In the genomic region with DNA sequence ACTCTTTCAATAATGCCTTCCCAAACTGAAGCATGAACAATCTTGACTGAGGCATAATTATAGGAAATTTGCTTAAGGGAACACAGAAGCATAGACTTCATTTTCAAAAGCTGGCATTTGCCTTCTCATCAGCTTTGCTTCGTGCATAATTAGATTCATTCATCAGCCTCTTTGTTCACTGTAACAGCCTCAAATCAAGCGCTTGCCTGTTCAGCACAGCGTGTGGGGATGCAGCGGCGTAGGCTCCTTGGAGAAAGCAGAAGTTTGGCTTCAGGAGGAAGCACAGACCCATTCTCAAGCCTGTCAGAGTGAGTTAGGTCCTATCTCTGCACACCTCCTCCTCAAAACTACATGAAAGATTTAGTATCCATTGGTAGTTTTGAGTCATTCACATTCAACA, we compare ENCODE assay signal across 23 cellular contexts.
DNase-seq lines count a peak whose midpoint lies in the region; ATAC-seq and TF ChIP-seq lines count a peak whose summit lies in the region.
"Had no signal": no experiment of that assay in that cellular context is flagged by ENCODE, and none has a peak within 500 bp of the region (broad histone marks: within the 10 kb centered on the region; RNA-seq: fewer than 3 reads in every experiment).

No MANE protein-coding gene starts in this region.

- DNase-seq in NCI-H446 (lab: John Stamatoyannopoulos, UW) (peak; percentile 13 to 40), cerebellar cortex (ENCODE audit: low spot score) (peak; percentile 49), neural progenitor cell (ENCODE audit: low spot score) (peak; percentile 64), transverse colon (no peak), NCI-H1417 treated with DMSO at 0.1 percent for 48 hours (lab: John Stamatoyannopoulos, UW) (no peak), SHP77 (lab: John Stamatoyannopoulos, UW) (no peak)
- DNase-seq: activated CD4-positive, alpha-beta T cell treated with anti-CD3 and anti-CD28 coated beads, Interleukin-2, amount 50 U/mL, for 48 hours; activated naive CD4-positive, alpha-beta T cell treated with Interleukin-2 at 50 U/mL for 16 hours; activated T-cell treated with anti-CD3 and anti-CD28 coated beads, Interleukin-2, amount 50 U/mL, for 1 hour; DMS153; heart right ventricle; lower lobe of right lung; naive B cell; NCI-H2029; NCI-H510A; small intestine; stimulated activated CD4-positive, alpha-beta T cell treated with anti-CD3 and anti-CD28 coated beads, Interleukin-2, amount 100 ng/mL, for 48 hours; stimulated activated naive CD8-positive, alpha-beta T cell treated with anti-CD3 and anti-CD28 coated beads, Interleukin-15, amount 100 ng/mL, for 72 hours had no signal

- TF ChIP-seq CTCF in C4-2B (conservative IDR thresholded peaks at IDR 0.05) (no peak), neural progenitor cell (IDR thresholded peaks at IDR 0.05) (no peak), transverse colon (IDR thresholded peaks at IDR 0.05) (no peak)

- H3K4me1 ChIP-seq in neural progenitor cell (peaks cover 23% of the 10 kb centered on the region), transverse colon (no peaks in the 10 kb centered on the region)
- H3K4me1 ChIP-seq: ascending aorta had no signal

- H3K4me3 ChIP-seq in neural progenitor cell (no peak overlapping the region), transverse colon (no peak overlapping the region)
- H3K4me3 ChIP-seq: ascending aorta, heart right ventricle, lower lobe of right lung had no signal

- H3K27ac ChIP-seq in C4-2B: peak overlapping the region; percentile 41; the same call in 1 of the 2 replicates
- no peak overlapping the region for H3K27ac ChIP-seq in neural progenitor cell
- no peak overlapping the region for H3K27ac ChIP-seq in transverse colon
- H3K27ac ChIP-seq: ascending aorta, heart right ventricle, HL-60, lower lobe of right lung had no signal

- TF ChIP-seq EP300 in transverse colon (IDR thresholded peaks at IDR 0.05; ENCODE audit: low read depth): no peak

- H4K20me1 ChIP-seq in neural progenitor cell (ENCODE audit: low read depth): no peaks in the 10 kb centered on the region

- H3K27ac Mint-ChIP-seq in neural progenitor cell: peak overlapping the region; percentile 7
- H3K27ac Mint-ChIP-seq: naive B cell; progenitor cell of endocrine pancreas; stimulated activated naive CD8-positive, alpha-beta T cell treated with anti-CD3 and anti-CD28 coated beads, Interleukin-15, amount 100 ng/mL, for 72 hours had no signal

- ATAC-seq in HG02763 (IDR thresholded peaks at IDR 0.05; ENCODE audit: unreplicated experiment): no peak
- ATAC-seq: heart right ventricle; lower lobe of right lung; stimulated activated naive CD8-positive, alpha-beta T cell treated with anti-CD3 and anti-CD28 coated beads, Interleukin-15, amount 100 ng/mL, for 72 hours had no signal

- H3K27me3 ChIP-seq in neural progenitor cell: no peaks in the 10 kb centered on the region
- no peaks in the 10 kb centered on the region for H3K27me3 ChIP-seq in transverse colon
- H3K27me3 ChIP-seq: ascending aorta, heart right ventricle had no signal

- no peaks in the 10 kb centered on the region for H3K9me3 Mint-ChIP-seq in neural progenitor cell
- H3K9me3 Mint-ChIP-seq: stimulated activated naive CD8-positive, alpha-beta T cell treated with anti-CD3 and anti-CD28 coated beads, Interleukin-15, amount 100 ng/mL, for 72 hours had no signal

- intact Hi-C loops in transverse colon (cut with DNase I; ENCODE audit: low total_unique reads): no loop called here

- no peaks in the 10 kb centered on the region for H3K79me2 ChIP-seq in neural progenitor cell (ENCODE audit: low read depth)

- H3K4me2 ChIP-seq in neural progenitor cell: peak overlapping the region; percentile 60

- no peaks in the 10 kb centered on the region for H3K36me3 Mint-ChIP-seq in neural progenitor cell
- H3K36me3 Mint-ChIP-seq: naive B cell had no signal

- H3K9me3 ChIP-seq in neural progenitor cell (ENCODE audit: low read depth) (no peaks in the 10 kb centered on the region), transverse colon (no peaks in the 10 kb centered on the region)
- H3K9me3 ChIP-seq: ascending aorta, heart right ventricle, lower lobe of right lung had no signal

- H3K27me3 Mint-ChIP-seq in neural progenitor cell (ENCODE audit: insufficient read depth, low read depth): peaks cover 2% of the 10 kb centered on the region
- H3K27me3 Mint-ChIP-seq: naive B cell; progenitor cell of endocrine pancreas; stimulated activated naive CD8-positive, alpha-beta T cell treated with anti-CD3 and anti-CD28 coated beads, Interleukin-15, amount 100 ng/mL, for 72 hours had no signal

- H3K9ac ChIP-seq in neural progenitor cell: no peak overlapping the region

- TF ChIP-seq POLR2A in transverse colon (IDR thresholded peaks at IDR 0.05): no peak

- H3K4me1 Mint-ChIP-seq in neural progenitor cell: peaks cover 29% of the 10 kb centered on the region
- H3K4me1 Mint-ChIP-seq: naive B cell; stimulated activated naive CD8-positive, alpha-beta T cell treated with anti-CD3 and anti-CD28 coated beads, Interleukin-15, amount 100 ng/mL, for 72 hours had no signal

- no peak overlapping the region for H3K4me3 Mint-ChIP-seq in neural progenitor cell
- H3K4me3 Mint-ChIP-seq: naive B cell; stimulated activated naive CD8-positive, alpha-beta T cell treated with anti-CD3 and anti-CD28 coated beads, Interleukin-15, amount 100 ng/mL, for 72 hours had no signal

- in situ Hi-C loops in transverse colon (cut with MboI; ENCODE audit: low pct_ligation_motif_present in 1 of 4, low pct_unique_long_range_greater_than_20kb in 1 of 4, low sequenced_read_pairs in 3 of 4): no loop called here

- no peaks in the 10 kb centered on the region for H3F3A ChIP-seq in neural progenitor cell (ENCODE audit: low read depth)

- H2AFZ ChIP-seq in neural progenitor cell (replicated peaks): peak overlapping the region; percentile 59

- 67 to 69% methylated on average over 4 to 5 of the region's 5 CpGs for WGBS in transverse colon (ENCODE audit: low coverage in 1 of 2), 2 donors

- H3K36me3 ChIP-seq in neural progenitor cell (no peaks in the 10 kb centered on the region), transverse colon (no peaks in the 10 kb centered on the region)
- H3K36me3 ChIP-seq: ascending aorta, heart right ventricle, lower lobe of right lung had no signal

Comparison
In these comparisons a context has a peak if more than half of its experiments do, and no peak if none do; other contexts are left out.
1. DNase-seq: peak in NCI-H446 (2 of 2), cerebellar cortex (single experiment) and neural progenitor cell (single experiment); none in transverse colon (single experiment), NCI-H1417 treated with DMSO at 0.1 percent for 48 hours (single experiment) and SHP77 (0 of 2).